In genomic region chr3:77039606-77040553, GRCh38 we compare ENCODE assay signal across 8 cellular contexts. TPM values are rescaled to one million over a fixed set of nuclear protein-coding genes. Genes with fewer than 3 reads are reported as not detected.
DNase-seq lines count a peak whose midpoint lies in the region; ATAC-seq and TF ChIP-seq lines count a peak whose summit lies in the region.

TSS of gene ROBO2 (plus strand) at chr3:77040099. CDS start at chr3:77040786, 687 bp downstream.

- peak within 1 kb of the TSS; percentile 40 to 62 (median 52); a peak in 19 of 20 replicates for H3K4me3 ChIP-seq in BLaER1 treated with 17β-estradiol and CSF1 and Interleukin-3, amounts not matched to agents 10 nM and 100 nM
- H3K4me3 ChIP-seq in mammary epithelial cell (replicated peaks in 1 of 3; ENCODE audit: insufficient read depth in 1 of 3, low read depth in 2 of 3, low read length in 3 of 3), result peak within 1 kb of the TSS; percentile 24 to 38 (median 25)
- H3K4me3 ChIP-seq in thoracic aorta, result peak within 1 kb of the TSS; percentile 79

- peak; percentile 43 for ATAC-seq in thoracic aorta (ENCODE audit: insufficient number of reproducible peaks, low FRiP score, low read depth)
- ATAC-seq in GM18498 (IDR thresholded peaks at IDR 0.05; ENCODE audit: unreplicated experiment), result no peak
- no peak for ATAC-seq in GM21825 (IDR thresholded peaks at IDR 0.05; ENCODE audit: unreplicated experiment)

- H4K20me1 ChIP-seq in BLaER1 treated with 17β-estradiol and CSF1 and Interleukin-3, amounts not matched to agents 10 nM and 100 nM, result peaks cover 0 to 4% (median 0%) of the 10 kb centered on the region in 11 experiments; a peak in 2 of 22 replicates
- no peaks in the 10 kb centered on the region for H4K20me1 ChIP-seq in mammary epithelial cell (ENCODE audit: insufficient read depth, low read length)

- H3K36me3 ChIP-seq in BLaER1 treated with 17β-estradiol and CSF1 and Interleukin-3, amounts not matched to agents 10 nM and 100 nM, result no peaks in the 10 kb centered on the region
- H3K36me3 ChIP-seq in mammary epithelial cell (ENCODE audit: insufficient read depth, low read length) (no peaks in the 10 kb centered on the region), thoracic aorta (no peaks in the 10 kb centered on the region)

- CTCF ChIA-PET in mammary epithelial cell (lab: Charles Lee; ENCODE audit: low non-redundant PET), result no interaction called here

- H3K9me3 ChIP-seq in BLaER1 treated with 17β-estradiol and CSF1 and Interleukin-3, amounts not matched to agents 10 nM and 100 nM (replicated peaks in 1 of 11), result peaks cover 0 to 13% (median 6%) of the 10 kb centered on the region in 11 experiments; a peak in 6 of 22 replicates
- H3K9me3 ChIP-seq in mammary epithelial cell (replicated peaks; ENCODE audit: insufficient read depth, low read length), result no peaks in the 10 kb centered on the region
- no peaks in the 10 kb centered on the region for H3K9me3 ChIP-seq in thoracic aorta

- peak within 1 kb of the TSS; percentile 55 to 84 (median 64) for H3K4me2 ChIP-seq in BLaER1 treated with 17β-estradiol and CSF1 and Interleukin-3, amounts not matched to agents 10 nM and 100 nM
- peak within 1 kb of the TSS; percentile 81 for H3K4me2 ChIP-seq in mammary epithelial cell (ENCODE audit: insufficient read depth, low read depth, low read length)

- H3K4me1 ChIP-seq in BLaER1 treated with 17β-estradiol and CSF1 and Interleukin-3, amounts not matched to agents 10 nM and 100 nM, result peaks cover 0 to 9% (median 5%) of the 10 kb centered on the region in 10 experiments; a peak in 7 of 20 replicates
- H3K4me1 ChIP-seq in mammary epithelial cell (ENCODE audit: insufficient read depth, low read length), result peaks cover 7% of the 10 kb centered on the region
- peaks cover 0 to 12% of the 10 kb centered on the region in 2 donors for H3K4me1 ChIP-seq in thoracic aorta (ENCODE audit: control insufficient read depth in 1 of 2, low read depth in 2 of 2)

- H3K79me2 ChIP-seq in mammary epithelial cell (ENCODE audit: insufficient read depth, low read length), result no peaks in the 10 kb centered on the region

- peaks cover 34 to 43% (median 39%) of the 10 kb centered on the region in 11 experiments for H3K27me3 ChIP-seq in BLaER1 treated with 17β-estradiol and CSF1 and Interleukin-3, amounts not matched to agents 10 nM and 100 nM
- H3K27me3 ChIP-seq in mammary epithelial cell (ENCODE audit: insufficient read depth, low read length) (peaks cover 16% of the 10 kb centered on the region), layer of hippocampus (ENCODE audit: control insufficient read depth, insufficient read depth, low read length) (no peaks in the 10 kb centered on the region), thoracic aorta (replicated peaks; ENCODE audit: insufficient read depth) (no peaks in the 10 kb centered on the region)

- TF ChIP-seq CTCF in mammary epithelial cell (conservative IDR thresholded peaks at IDR 0.05 in 1 of 2, IDR thresholded peaks at IDR 0.05 in 1 of 2; ENCODE audit: extremely low read depth in 1 of 2, insufficient read depth in 1 of 2, low read depth in 1 of 2, low read length in 2 of 2) (no peak), thoracic aorta (IDR thresholded peaks at IDR 0.05) (no peak)

- 16% methylated on average over 5 of the region's 65 CpGs for WGBS in mammary epithelial cell (ENCODE audit: low coverage, missing lambda C conversion rate)

- dilution Hi-C loops in mammary epithelial cell (cut with HindIII; ENCODE audit: low sequenced_read_pairs), result no loop called here

- intact Hi-C loops in mammary epithelial cell (cut with micrococcal nuclease), result loop anchor here (10.0 kb wide), 1 partner anchor 1995 kb away; no protein-coding TSS in a partner anchor

- DNase-seq in NCI-H146 (lab: John Stamatoyannopoulos, UW) (peak; percentile 86), mammary epithelial cell (peak; percentile 2), thoracic aorta (ENCODE audit: low spot score) (no peak), germinal center (ENCODE audit: low spot score) (no peak)

- H3K9ac ChIP-seq in BLaER1 treated with 17β-estradiol and CSF1 and Interleukin-3, amounts not matched to agents 10 nM and 100 nM, result no peak within 1 kb of the TSS; a peak in 1 of 22 replicates
- no peak within 1 kb of the TSS for H3K9ac ChIP-seq in mammary epithelial cell (ENCODE audit: insufficient read depth, low read length)

- H3K27ac ChIP-seq in BLaER1 treated with 17β-estradiol and CSF1 and Interleukin-3, amounts not matched to agents 10 nM and 100 nM, result no peak within 1 kb of the TSS
- H3K27ac ChIP-seq in mammary epithelial cell (ENCODE audit: insufficient read depth, low read depth, low read length) (no peak within 1 kb of the TSS), layer of hippocampus (ENCODE audit: low read depth, low read length) (peak within 1 kb of the TSS; percentile 16), thoracic aorta (peak within 1 kb of the TSS in 1 of 2 donors; percentile 59)

- H2AFZ ChIP-seq in mammary epithelial cell (ENCODE audit: low read depth, low read length), result peak within 1 kb of the TSS; percentile 63

- no TSS peak for BruUV-seq in mammary epithelial cell (replicated peaks; lab: Mats Ljungman, UMichigan)

- in situ Hi-C loops in mammary epithelial cell (cut with MboI; ENCODE audit: low sequenced_read_pairs in 2 of 2), result loop anchor here (10.0 to 25.0 kb wide), 3 partner anchors 215 to 1597 kb away; no protein-coding TSS in a partner anchor

RNA-seq across cellular contexts. Expression of gene ROBO2, which starts in this region (rescaled TPM):
- total RNA-seq in mammary epithelial cell (under 1 TPM in 1 of 2 donors, not detected in 1; 0.67 TPM), thoracic aorta (1 to 10 TPM; 9.8 to 9.9 TPM)
- not detected for polyA plus RNA-seq in mammary epithelial cell
- polyA minus RNA-seq in mammary epithelial cell, result not detected

Comparison
In these comparisons a context has a peak if more than half of its experiments do, and no peak if none do; other contexts are left out.
1. RNA of gene ROBO2 (total RNA-seq): 9.8 to 9.9 TPM in thoracic aorta; 0.67 TPM in mammary epithelial cell; every median in the first group is over 4 times any median in the second.
2. Peak in DNase-seq, H3K4me3 ChIP-seq and H3K4me2 ChIP-seq in mammary epithelial cell; RNA of the gene not detected or under 1 TPM.
3. H3K4me3 ChIP-seq: peak in every context shown above with its lines; median percentile 79 in thoracic aorta; 52 in BLaER1 treated with 17β-estradiol and CSF1 and Interleukin-3, amounts not matched to agents 10 nM and 100 nM; 25 in mammary epithelial cell.